Comparison of ENCODE assay signal across 11 cellular contexts in the genomic region with DNA sequence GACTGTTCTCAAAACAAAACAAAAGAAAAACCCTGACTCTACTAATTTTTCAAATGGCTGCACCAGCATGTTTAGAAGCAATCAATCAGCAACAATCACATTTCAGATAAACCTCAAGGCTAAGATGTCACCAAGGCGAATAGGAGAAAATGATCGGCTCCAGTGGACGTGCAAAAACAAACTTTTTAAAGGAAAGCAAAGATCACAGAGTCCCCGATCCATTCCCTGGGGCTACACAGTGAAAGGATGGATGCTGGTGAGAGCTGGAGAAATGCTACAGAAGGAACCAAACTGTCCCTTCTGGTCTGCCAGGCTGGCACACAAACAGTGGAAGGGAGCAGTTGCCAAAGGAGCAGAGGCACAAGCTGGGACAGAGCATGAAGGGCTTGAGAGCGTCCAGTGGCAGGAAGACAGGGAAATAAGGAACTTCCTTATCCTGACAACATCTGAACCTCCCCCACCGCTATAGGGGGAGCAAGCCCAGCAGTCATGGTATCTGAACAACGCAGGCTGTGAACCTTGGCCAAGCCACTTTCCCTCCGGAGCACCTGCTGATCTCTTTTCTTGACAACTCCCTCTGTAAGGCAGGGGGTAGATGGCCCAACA.
DNase-seq lines count a peak whose midpoint lies in the region; ATAC-seq, FAIRE-seq and TF ChIP-seq lines count a peak whose summit lies in the region.
"Had no signal": no experiment of that assay in that cellular context is flagged by ENCODE, and none has a peak within 500 bp of the region (broad histone marks: within the 10 kb centered on the region; RNA-seq: fewer than 3 reads in every experiment).

No MANE protein-coding gene starts in this region.

- H2AFZ ChIP-seq in K562 (ENCODE audit: low read depth, low read length) = peak overlapping the region; percentile 81

- TF ChIP-seq EP300 in K562 (IDR thresholded peaks at IDR 0.05; ENCODE audit: low read length) = peak; percentile 99

- peak overlapping the region; percentile 23; the same call in 1 of the 2 replicates for H3K4me3 ChIP-seq in K562
- H3K4me3 ChIP-seq in upper lobe of right lung = no peak overlapping the region
- H3K4me3 ChIP-seq: A549 had no signal

- TF ChIP-seq CTCF in K562 (IDR thresholded peaks at IDR 0.05 in 2 of 3, conservative IDR thresholded peaks at IDR 0.05 in 1 of 3; ENCODE audit: insufficient read depth in 2 of 3, low read depth in 1 of 3, low read length in 3 of 3) (0 out of 6 replicates have a peak, but pooled peaks of 1 of the 3 experiments have one; percentile 1), upper lobe of right lung (IDR thresholded peaks at IDR 0.05) (no peak)

- H3K27me3 ChIP-seq in K562 (ENCODE audit: control insufficient read depth in 2 of 2, insufficient read depth in 2 of 2, low read length in 2 of 2) (no peaks in the 10 kb centered on the region), upper lobe of right lung (no peaks in the 10 kb centered on the region)
- H3K27me3 ChIP-seq: gastrocnemius medialis had no signal

- FAIRE-seq in K562 (lab: Jason Lieb, UNC) = peak; percentile 98
- FAIRE-seq: A549 had no signal

- no TSS peak for BruUV-seq in K562 (replicated peaks; lab: Mats Ljungman, UMichigan)

- H4K20me1 ChIP-seq in K562 (replicated peaks; ENCODE audit: control insufficient read depth, insufficient read depth, low read length) = no peaks in the 10 kb centered on the region

- H3K9ac ChIP-seq in K562 (ENCODE audit: insufficient read depth in 1 of 2, low read depth in 2 of 2, low read length in 2 of 2) = peak overlapping the region; percentile 67 to 82; a peak in 3 of 4 replicates

- H3K4me2 ChIP-seq in K562 (ENCODE audit: insufficient read depth, low read length) = peak overlapping the region; percentile 81
- H3K4me2 ChIP-seq: A549 had no signal

- under 1% methylated on average over 8 of the region's 8 CpGs for WGBS in K562 (ENCODE audit: insufficient coverage, low coverage, missing lambda C conversion rate)

- H3K4me1 ChIP-seq in K562 (replicated peaks in 1 of 2; ENCODE audit: control insufficient read depth in 2 of 2, insufficient read depth in 2 of 2, low read length in 2 of 2) = peaks cover 12 to 28% of the 10 kb centered on the region in 2 experiments; a peak in 4 of 5 replicates
- no peaks in the 10 kb centered on the region for H3K4me1 ChIP-seq in upper lobe of right lung
- H3K4me1 ChIP-seq: A549, gastrocnemius medialis had no signal

- DNase-seq in NCI-H146 (lab: John Stamatoyannopoulos, UW) (peak; percentile 16), NCI-H146 treated with DMSO at 0.1 percent for 48 hours (lab: John Stamatoyannopoulos, UW; ENCODE audit: unreplicated experiment) (no peak), K562 (ENCODE audit: extremely low read depth in 1 of 4, low spot score in 3 of 4) (peak; percentile 90 to 99 (median 92)), left kidney (ENCODE audit: low read depth, low spot score) (peak; percentile 91), upper lobe of right lung (no peak), RPMI8226 (no peak)
- DNase-seq: activated naive CD4-positive, alpha-beta T cell; gastrocnemius medialis had no signal

- H3K9me3 ChIP-seq in K562 (replicated peaks; ENCODE audit: control insufficient read depth, insufficient read depth, low read depth, low read length) (peaks cover 24% of the 10 kb centered on the region), upper lobe of right lung (no peaks in the 10 kb centered on the region)
- H3K9me3 ChIP-seq: A549, gastrocnemius medialis had no signal

- H3K79me2 ChIP-seq in K562 (ENCODE audit: control insufficient read depth, insufficient read depth, low read length) = no peaks in the 10 kb centered on the region

- peak; percentile 49 to 67 for TF ChIP-seq RAD21 in K562 (CRISPR knock-in tag; conservative IDR thresholded peaks at IDR 0.05 in 1 of 2, IDR thresholded peaks at IDR 0.05 in 1 of 2)

- ATAC-seq in K562 (peak; percentile 93), upper lobe of right lung (peak; percentile 66), HG03039 (IDR thresholded peaks at IDR 0.05; ENCODE audit: unreplicated experiment) (no peak), GM21390 (IDR thresholded peaks at IDR 0.05; ENCODE audit: unreplicated experiment) (no peak)
- ATAC-seq: A549, gastrocnemius medialis had no signal

- POLR2A ChIA-PET in K562 (lab: Yijun Ruan, JAX) = interaction anchor here (0.5 to 1.6 kb wide), 3 partner anchors 9 to 17 kb away, joined by 3 to 5 read pairs (median 4); no protein-coding TSS in a partner anchor

- H3K36me3 ChIP-seq in K562 (ENCODE audit: control insufficient read depth, insufficient read depth, low read length) (0 out of 3 replicates have a peak, but pooled peaks cover 5% of the 10 kb centered on the region), upper lobe of right lung (no peaks in the 10 kb centered on the region)
- H3K36me3 ChIP-seq: gastrocnemius medialis had no signal

- H3K9me1 ChIP-seq in K562 (ENCODE audit: control insufficient read depth, insufficient read depth, low read length) = no peaks in the 10 kb centered on the region

- H3K27ac ChIP-seq in K562 (ENCODE audit: extremely low read depth, low read depth, low read length) = peak overlapping the region; percentile 79
- no peak overlapping the region for H3K27ac ChIP-seq in upper lobe of right lung
- H3K27ac ChIP-seq: A549, gastrocnemius medialis had no signal

- in situ Hi-C loops in K562 (cut with MboI) = loop anchor here (5.0 kb wide), 1 partner anchor 69 kb away; no protein-coding TSS in a partner anchor

- intact Hi-C loops in K562 (cut with micrococcal nuclease) (loop anchor here (2.0 to 5.0 kb wide), 2 partner anchors 72 to 161 kb away; a partner anchor contains a TSS), upper lobe of right lung (cut with DNase I) (no loop called here)

- CTCF ChIA-PET in K562 (lab: Yijun Ruan, JAX; ENCODE audit: low intra/inter-chr PET ratio) = no interaction called here

- TF ChIP-seq POLR2A in K562 (conservative IDR thresholded peaks at IDR 0.05) = peak; percentile 56; the same call in 1 of the 2 replicates

TF ChIP-seq in K562, 482 proteins besides CTCF, POLR2A, EP300 and RAD21 (continues in another document):
- no peak for TF ChIP-seq NCOA6 (IDR thresholded peaks at IDR 0.05)
- TF ChIP-seq HDAC2 (IDR thresholded peaks at IDR 0.05) = peak; percentile 96; the same call in 1 of the 2 replicates
- no peak for TF ChIP-seq CHD1 (IDR thresholded peaks at IDR 0.05; ENCODE audit: low read length)
- TF ChIP-seq PML (IDR thresholded peaks at IDR 0.05; ENCODE audit: low read length) = peak; percentile 97
- TF ChIP-seq, protein P1, sequence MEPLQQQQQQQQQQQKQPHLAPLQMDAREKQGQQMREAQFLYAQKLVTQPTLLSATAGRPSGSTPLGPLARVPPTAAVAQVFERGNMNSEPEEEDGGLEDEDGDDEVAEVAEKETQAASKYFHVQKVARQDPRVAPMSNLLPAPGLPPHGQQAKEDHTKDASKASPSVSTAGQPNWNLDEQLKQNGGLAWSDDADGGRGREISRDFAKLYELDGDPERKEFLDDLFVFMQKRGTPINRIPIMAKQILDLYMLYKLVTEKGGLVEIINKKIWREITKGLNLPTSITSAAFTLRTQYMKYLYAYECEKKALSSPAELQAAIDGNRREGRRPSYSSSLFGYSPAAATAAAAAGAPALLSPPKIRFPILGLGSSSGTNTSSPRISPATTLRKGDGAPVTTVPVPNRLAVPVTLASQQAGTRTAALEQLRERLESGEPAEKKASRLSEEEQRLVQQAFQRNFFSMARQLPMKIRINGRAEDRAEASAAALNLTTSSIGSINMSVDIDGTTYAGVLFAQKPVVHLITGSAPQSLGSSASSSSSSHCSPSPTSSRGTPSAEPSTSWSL (CRISPR knock-in tag; IDR thresholded peaks at IDR 0.05; ENCODE audit: borderline replicate concordance) = peak; percentile 79; the same call in 1 of the 2 replicates
- TF ChIP-seq ZNF583 (CRISPR knock-in tag; IDR thresholded peaks at IDR 0.05) = peak; percentile 80
- peak; percentile 55; the same call in 1 of the 2 replicates for TF ChIP-seq ZNF324 (CRISPR knock-in tag; IDR thresholded peaks at IDR 0.05)
- TF ChIP-seq E2F3 (CRISPR knock-in tag; IDR thresholded peaks at IDR 0.05) = peak; percentile 63; the same call in 1 of the 2 replicates
- peak; percentile 96 for TF ChIP-seq LEF1 (IDR thresholded peaks at IDR 0.05)
- TF ChIP-seq, protein P2, sequence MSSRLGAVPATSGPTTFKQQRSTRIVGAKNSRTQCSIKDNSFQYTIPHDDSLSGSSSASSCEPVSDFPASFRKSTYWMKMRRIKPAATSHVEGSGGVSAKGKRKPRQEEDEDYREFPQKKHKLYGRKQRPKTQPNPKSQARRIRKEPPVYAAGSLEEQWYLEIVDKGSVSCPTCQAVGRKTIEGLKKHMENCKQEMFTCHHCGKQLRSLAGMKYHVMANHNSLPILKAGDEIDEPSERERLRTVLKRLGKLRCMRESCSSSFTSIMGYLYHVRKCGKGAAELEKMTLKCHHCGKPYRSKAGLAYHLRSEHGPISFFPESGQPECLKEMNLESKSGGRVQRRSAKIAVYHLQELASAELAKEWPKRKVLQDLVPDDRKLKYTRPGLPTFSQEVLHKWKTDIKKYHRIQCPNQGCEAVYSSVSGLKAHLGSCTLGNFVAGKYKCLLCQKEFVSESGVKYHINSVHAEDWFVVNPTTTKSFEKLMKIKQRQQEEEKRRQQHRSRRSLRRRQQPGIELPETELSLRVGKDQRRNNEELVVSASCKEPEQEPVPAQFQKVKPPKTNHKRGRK (tag; IDR thresholded peaks at IDR 0.05) = no peak
- TF ChIP-seq ZNF23 (CRISPR knock-in tag; IDR thresholded peaks at IDR 0.05) = no peak
- TF ChIP-seq KDM5B (IDR thresholded peaks at IDR 0.05; ENCODE audit: insufficient replicate concordance, low read depth, low read length) = peak; percentile 74
- TF ChIP-seq THRAP3 (IDR thresholded peaks at IDR 0.05; ENCODE audit: borderline replicate concordance) = no peak
- TF ChIP-seq ZNF263 (CRISPR knock-in tag; IDR thresholded peaks at IDR 0.05; ENCODE audit: borderline replicate concordance) = peak; percentile 29; the same call in 1 of the 2 replicates
- TF ChIP-seq, protein P3, sequence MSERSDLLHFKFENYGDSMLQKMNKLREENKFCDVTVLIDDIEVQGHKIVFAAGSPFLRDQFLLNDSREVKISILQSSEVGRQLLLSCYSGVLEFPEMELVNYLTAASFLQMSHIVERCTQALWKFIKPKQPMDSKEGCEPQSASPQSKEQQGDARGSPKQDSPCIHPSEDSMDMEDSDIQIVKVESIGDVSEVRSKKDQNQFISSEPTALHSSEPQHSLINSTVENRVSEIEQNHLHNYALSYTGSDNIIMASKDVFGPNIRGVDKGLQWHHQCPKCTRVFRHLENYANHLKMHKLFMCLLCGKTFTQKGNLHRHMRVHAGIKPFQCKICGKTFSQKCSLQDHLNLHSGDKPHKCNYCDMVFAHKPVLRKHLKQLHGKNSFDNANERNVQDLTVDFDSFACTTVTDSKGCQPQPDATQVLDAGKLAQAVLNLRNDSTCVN (CRISPR knock-in tag; IDR thresholded peaks at IDR 0.05) = peak; percentile 84; the same call in 1 of the 2 replicates
- TF ChIP-seq ILK (tag; IDR thresholded peaks at IDR 0.05; ENCODE audit: borderline replicate concordance, low read depth) = no peak
- TF ChIP-seq TAF1 (IDR thresholded peaks at IDR 0.05; ENCODE audit: control insufficient read depth, extremely low read depth, insufficient read depth, low read length, severe bottlenecking) = peak; percentile 68
- no peak for TF ChIP-seq NCOA4 (IDR thresholded peaks at IDR 0.05; ENCODE audit: partially characterized antibody)

Comparison
In these comparisons a context has a peak if more than half of its experiments do, and no peak if none do; other contexts are left out.
1. DNase-seq: peak in NCI-H146 (single experiment), K562 (4 of 4) and left kidney (single experiment); none in NCI-H146 treated with DMSO at 0.1 percent for 48 hours (single experiment), upper lobe of right lung (single experiment) and RPMI8226 (single experiment).
2. ATAC-seq: peak in K562 (single experiment) and upper lobe of right lung (single experiment); none in HG03039 (single experiment) and GM21390 (single experiment).